23 cellular contexts compared by ENCODE assay signal in the genomic region with DNA sequence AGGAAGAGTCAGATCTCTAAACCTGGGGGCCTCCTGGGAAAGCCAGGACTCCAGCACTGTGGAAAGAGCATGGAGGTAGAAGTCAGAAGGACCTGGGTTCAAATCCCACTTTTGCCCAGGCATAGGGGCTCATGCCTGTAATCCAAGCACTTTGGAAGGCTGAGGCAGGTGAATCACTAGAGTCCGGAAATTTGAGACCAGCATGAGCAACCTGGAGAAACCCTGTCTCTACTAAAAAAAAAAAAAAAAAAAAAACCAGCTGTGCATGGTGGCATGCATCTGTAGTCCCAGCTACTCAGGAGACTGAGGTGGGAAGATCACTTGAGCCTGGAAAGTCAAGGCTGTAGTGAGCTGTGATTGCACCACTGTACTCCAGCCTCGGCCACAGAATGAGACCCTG.
"Had no signal": no experiment of that assay in that cellular context is flagged by ENCODE, and none has a peak within 500 bp of the region (broad histone marks: within the 10 kb centered on the region; RNA-seq: fewer than 3 reads in every experiment).

No MANE protein-coding gene starts in this region.

- H3K79me2 ChIP-seq: parathyroid adenoma had no signal

- H3K4me3 ChIP-seq: dorsolateral prefrontal cortex, gastrocnemius medialis, lower lobe of right lung, right lobe of liver, suprapubic skin, transverse colon, upper lobe of right lung, uterus had no signal

- FAIRE-seq: keratinocyte, small intestine had no signal

- H3K27ac ChIP-seq: epithelial cell of prostate, gastrocnemius medialis, lower lobe of right lung, parathyroid adenoma, suprapubic skin, transverse colon, upper lobe of right lung, uterus had no signal

- H3K9me3 ChIP-seq: gastrocnemius medialis, lower lobe of right lung, right lobe of liver, suprapubic skin, transverse colon, upper lobe of right lung, uterus had no signal

- ATAC-seq: esophagus mucosa; gastrocnemius medialis; left ventricle myocardium superior; lower lobe of right lung; natural killer cell; right lobe of liver; stimulated activated naive CD8-positive, alpha-beta T cell treated with anti-CD3 and anti-CD28 coated beads, Interleukin-15, amount 100 ng/mL, for 72 hours; upper lobe of right lung had no signal

- H3K4me1 ChIP-seq: parathyroid adenoma, uterus had no signal

- H2AFZ ChIP-seq: parathyroid adenoma had no signal

- H3K27me3 ChIP-seq: dorsolateral prefrontal cortex, gastrocnemius medialis, right lobe of liver, suprapubic skin, transverse colon, upper lobe of right lung, uterus had no signal

- DNase-seq: dorsolateral prefrontal cortex; effector CD4-positive, alpha-beta T cell; foreskin fibroblast; gastrocnemius medialis; head of caudate nucleus; left ventricle myocardium superior; lower lobe of right lung; natural killer cell; right lobe of liver; small intestine; stimulated activated CD4-positive, alpha-beta T cell treated with anti-CD3 and anti-CD28 coated beads, Interleukin-15, amount 100 ng/mL, for 24 hours; stimulated activated CD4-positive, alpha-beta T cell treated with anti-CD3 and anti-CD28 coated beads, Interleukin-4, amount 100 ng/mL, for 1 hour; stimulated activated CD8-positive, alpha-beta memory T cell treated with anti-CD3 and anti-CD28 coated beads, Interleukin-4, amount 100 ng/mL, for 48 hours; stimulated activated naive CD4-positive, alpha-beta T cell; stimulated activated naive CD8-positive, alpha-beta T cell treated with anti-CD3 and anti-CD28 coated beads, Interleukin-15, amount 100 ng/mL, for 72 hours; transverse colon; upper lobe of right lung; uterus had no signal

- H3K9ac ChIP-seq: parathyroid adenoma had no signal

- H3K36me3 ChIP-seq: gastrocnemius medialis, lower lobe of right lung, right lobe of liver, suprapubic skin, transverse colon, upper lobe of right lung, uterus had no signal
